In genomic region chr5:27742805-27743204, GRCh38 we compare ENCODE assay signal across 24 cellular contexts.
"Had no signal": no experiment of that assay in that cellular context is flagged by ENCODE, and none has a peak within 500 bp of the region (broad histone marks: within the 10 kb centered on the region; RNA-seq: fewer than 3 reads in every experiment).

No MANE protein-coding gene starts in this region.

- H3K9me3 ChIP-seq: gastroesophageal sphincter, psoas muscle, sigmoid colon, thoracic aorta had no signal

- H3K4me1 ChIP-seq: gastroesophageal sphincter, heart left ventricle, psoas muscle, sigmoid colon, transverse colon had no signal

- ATAC-seq: esophagus mucosa; gastroesophageal sphincter; heart left ventricle; left lobe of liver; mucosa of descending colon; natural killer cell treated with Interleukin-12 subunit alpha and Interleukin-12 subunit beta and Interleukin-15 and Interleukin-18, amount 100 ng/mL, for 72 hours; psoas muscle; right cardiac atrium; stimulated activated effector memory CD8-positive, alpha-beta T cell treated with anti-CD3 and anti-CD28 coated beads, Interleukin-12 subunit alpha, Interleukin-12 subunit beta, amount 100 ng/mL, for 72 hours had no signal

- DNase-seq: dermis blood vessel endothelial cell; endodermal cell; foreskin fibroblast; heart left ventricle; kidney; naive B cell; psoas muscle; sigmoid colon; stimulated activated CD4-positive, alpha-beta T cell treated with anti-CD3 and anti-CD28 coated beads, Interleukin-2, amount 100 ng/mL, for 24 hours; stimulated activated CD4-positive, alpha-beta T cell treated with anti-CD3 and anti-CD28 coated beads, Interleukin-4, amount 100 ng/mL, for 24 hours; stimulated activated naive CD4-positive, alpha-beta T cell treated with Interleukin-2 at 50 U/mL for 16 hours; transverse colon had no signal

- H3K27ac ChIP-seq: coronary artery, epithelial cell of prostate, gastroesophageal sphincter, heart left ventricle, hepatocyte, psoas muscle, sigmoid colon, thoracic aorta, transverse colon had no signal

- FAIRE-seq: kidney had no signal

- H3K36me3 ChIP-seq: gastroesophageal sphincter, heart left ventricle, sigmoid colon, thoracic aorta, transverse colon had no signal

- H3K4me3 ChIP-seq: coronary artery, gastroesophageal sphincter, heart left ventricle, hepatocyte, lung, mucosa of descending colon, psoas muscle, sigmoid colon, thoracic aorta, transverse colon had no signal

- H3K27me3 ChIP-seq: gastroesophageal sphincter, heart left ventricle, hepatocyte, sigmoid colon, transverse colon had no signal
